ENCODE assay signal across 11 cellular contexts in genomic region chr11:83054904-83055380, GRCh38. TPM values are rescaled to one million over a fixed set of nuclear protein-coding genes. Genes with fewer than 3 reads are reported as not detected.
A peak's percentile ranks its signal among the peaks of the same experiment; 100 is the strongest.
DNase-seq lines count a peak whose midpoint lies in the region; ATAC-seq and TF ChIP-seq lines count a peak whose summit lies in the region.
"Had no signal": no experiment of that assay in that cellular context is flagged by ENCODE, and none has a peak within 500 bp of the region (broad histone marks: within the 10 kb centered on the region; RNA-seq: fewer than 3 reads in every experiment).

No MANE protein-coding gene starts in this region.

- no peak overlapping the region for H2BK5ac ChIP-seq in IMR-90 (ENCODE audit: low read depth, low read length, poor library complexity, severe bottlenecking)

- H3K4me1 Mint-ChIP-seq in activated B cell treated with CpG ODN at 0.5 μM for 24 hours: peaks cover 94% of the 10 kb centered on the region

- POLR2A ChIA-PET in IMR-90 (lab: Charles Lee; ENCODE audit: unreplicated experiment): no interaction called here
- POLR2A ChIA-PET in activated B cell treated with CpG ODN at 0.5 μM for 24 hours (lab: Charles Lee): interaction anchor here (0.7 to 5.5 kb wide), 8 partner anchors 7 to 154 kb away, joined by 3 to 42 read pairs (median 6); partner anchors contain the start of genes DDIAS and RAB30

- no peak overlapping the region for H2BK20ac ChIP-seq in IMR-90 (ENCODE audit: low read depth, low read length)

- H3K9me3 Mint-ChIP-seq in activated B cell treated with CpG ODN at 0.5 μM for 24 hours: peaks cover 7% of the 10 kb centered on the region
- H3K9me3 Mint-ChIP-seq: HFFc6 had no signal

- H4K20me1 ChIP-seq in BLaER1 treated with 17β-estradiol and CSF1 and Interleukin-3, amounts not matched to agents 10 nM and 100 nM: no peaks in the 10 kb centered on the region
- peaks cover 8% of the 10 kb centered on the region; the same call in 1 of the 2 replicates for H4K20me1 ChIP-seq in IMR-90 (ENCODE audit: insufficient read depth, low read length)

- H3K79me1 ChIP-seq in IMR-90 (ENCODE audit: low read depth in 1 of 2, low read length in 2 of 2): peaks cover 19 to 43% of the 10 kb centered on the region in 2 experiments; a peak in 3 of 4 replicates

- H3K4me1 ChIP-seq in BLaER1 treated with 17β-estradiol and CSF1 and Interleukin-3, amounts not matched to agents 10 nM and 100 nM: peaks cover 33 to 46% (median 38%) of the 10 kb centered on the region in 10 experiments
- H3K4me1 ChIP-seq in IMR-90 (ENCODE audit: control insufficient read depth, insufficient read depth, low read length) (peaks cover 13% of the 10 kb centered on the region), right atrium auricular region (peaks cover 0 to 57% of the 10 kb centered on the region in 2 donors)
- H3K4me1 ChIP-seq: prostate gland had no signal

- no peak for TF ChIP-seq CTCF in IMR-90 (conservative IDR thresholded peaks at IDR 0.05; ENCODE audit: low read depth, low read length)
- TF ChIP-seq CTCF in activated B cell treated with CpG ODN at 0.5 μM for 24 hours (IDR thresholded peaks at IDR 0.05): no peak
- TF ChIP-seq CTCF in right atrium auricular region (IDR thresholded peaks at IDR 0.05): no peak

- CTCF ChIA-PET in IMR-90 (lab: Yijun Ruan, JAX) (no interaction called here), activated B cell treated with CpG ODN at 0.5 μM for 24 hours (lab: Charles Lee) (no interaction called here)

- peak overlapping the region in 2 of 11 experiments; percentile 19 to 66; a peak in 4 of 22 replicates for H3K27ac ChIP-seq in BLaER1 treated with 17β-estradiol and CSF1 and Interleukin-3, amounts not matched to agents 10 nM and 100 nM
- H3K27ac ChIP-seq in IMR-90 (ENCODE audit: insufficient read depth, low read length) (no peak overlapping the region), right atrium auricular region (no peak overlapping the region)
- H3K27ac ChIP-seq: prostate gland had no signal

- dilution Hi-C loops in IMR-90 (cut with HindIII; ENCODE audit: low sequenced_read_pairs, unreplicated experiment): loop anchor here (25.0 kb wide), 1 partner anchor 107 kb away; the partner anchor contains the start of gene PCF11

- H3K4me2 ChIP-seq in BLaER1 treated with 17β-estradiol and CSF1 and Interleukin-3, amounts not matched to agents 10 nM and 100 nM: peak overlapping the region; percentile 70 to 89 (median 81)
- no peak overlapping the region for H3K4me2 ChIP-seq in IMR-90 (ENCODE audit: low read depth, low read length)

- H3K4me3 Mint-ChIP-seq in activated B cell treated with CpG ODN at 0.5 μM for 24 hours: peak overlapping the region; percentile 71
- H3K4me3 Mint-ChIP-seq: HFFc6 had no signal

- H3K9ac ChIP-seq in BLaER1 treated with 17β-estradiol and CSF1 and Interleukin-3, amounts not matched to agents 10 nM and 100 nM: no peak overlapping the region
- H3K9ac ChIP-seq in IMR-90 (ENCODE audit: low read depth, low read length): no peak overlapping the region

- no peak for TF ChIP-seq POLR2A in IMR-90 (IDR thresholded peaks at IDR 0.05; ENCODE audit: low read depth, low read length)

- no peaks in the 10 kb centered on the region for H3K27me3 Mint-ChIP-seq in activated B cell treated with CpG ODN at 0.5 μM for 24 hours

- H3K18ac ChIP-seq in IMR-90 (ENCODE audit: low read depth, low read length): no peak overlapping the region

- no peak overlapping the region for H4K8ac ChIP-seq in IMR-90 (ENCODE audit: low read depth in 2 of 2, low read length in 2 of 2)

- ATAC-seq in GM19463 (IDR thresholded peaks at IDR 0.05; ENCODE audit: unreplicated experiment) (peak; percentile 44), IMR-90 (ENCODE audit: low read depth) (no peak), activated B cell treated with CpG ODN at 0.5 μM for 24 hours (ENCODE audit: low read depth) (peak; percentile 29), GM18519 (IDR thresholded peaks at IDR 0.05; ENCODE audit: low FRiP score, unreplicated experiment) (no peak)
- ATAC-seq: Panc1 had no signal

- peak overlapping the region; percentile 66 for H3K27ac Mint-ChIP-seq in activated B cell treated with CpG ODN at 0.5 μM for 24 hours
- H3K27ac Mint-ChIP-seq: HFFc6 had no signal

- no peak for DNase-seq in IMR-90
- DNase-seq in activated B cell treated with CpG ODN at 0.5 μM for 24 hours: no peak
- DNase-seq in occipital lobe (lab: John Stamatoyannopoulos, UW): no peak
- DNase-seq in GF-D8 (lab: John Stamatoyannopoulos, UW): no peak
- no peak for DNase-seq in right atrium auricular region (ENCODE audit: low spot score)
- DNase-seq: HFFc6 had no signal

- in situ Hi-C loops in IMR-90 (cut with MboI; ENCODE audit: low sequenced_read_pairs): no loop called here

- no peak overlapping the region for H3K56ac ChIP-seq in IMR-90 (ENCODE audit: extremely low read depth, insufficient read depth, low read length)

- 0 out of 22 replicates have a peak, but pooled peaks cover 0 to 5% (median 0%) of the 10 kb centered on the region in 11 experiments for H3K36me3 ChIP-seq in BLaER1 treated with 17β-estradiol and CSF1 and Interleukin-3, amounts not matched to agents 10 nM and 100 nM
- H3K36me3 ChIP-seq in IMR-90 (ENCODE audit: control insufficient read depth, insufficient read depth, low read length) (no peaks in the 10 kb centered on the region), right atrium auricular region (no peaks in the 10 kb centered on the region)
- H3K36me3 ChIP-seq: prostate gland had no signal

- H2BK120ac ChIP-seq in IMR-90 (ENCODE audit: low read depth, low read length): no peak overlapping the region

- 100% methylated on average over 2 of the region's 3 CpGs; no CpG with 5 or more reads in 1 of the 2 experiments for WGBS in IMR-90 (ENCODE audit: extremely low coverage in 2 of 2, insufficient read length in 1 of 2), 2 experiments

- no peak overlapping the region for H4K5ac ChIP-seq in IMR-90 (ENCODE audit: low read depth, low read length)

- no peak overlapping the region for H2AK9ac ChIP-seq in IMR-90 (replicated peaks; ENCODE audit: low read depth, low read length, poor library complexity)

- no peak for TF ChIP-seq RAD21 in IMR-90 (IDR thresholded peaks at IDR 0.05; ENCODE audit: low read length)

- H3K9me1 ChIP-seq in IMR-90 (ENCODE audit: insufficient read depth, low read length): peaks cover 18% of the 10 kb centered on the region

- no peak overlapping the region for H3K4me3 ChIP-seq in BLaER1 treated with 17β-estradiol and CSF1 and Interleukin-3, amounts not matched to agents 10 nM and 100 nM
- H3K4me3 ChIP-seq in IMR-90 (ENCODE audit: insufficient read depth, low read depth, low read length) (no peak overlapping the region), right atrium auricular region (no peak overlapping the region)
- H3K4me3 ChIP-seq: prostate gland had no signal

- intact Hi-C loops in IMR-90 (cut with micrococcal nuclease) (loop anchor here (5.0 kb wide), 1 partner anchor 102 kb away; the partner anchor contains the start of gene PCF11), activated B cell treated with CpG ODN at 0.5 μM for 24 hours (cut with micrococcal nuclease) (loop anchor here (1.0 kb wide), 2 partner anchors 8 to 10 kb away; no protein-coding TSS in a partner anchor)

- no peaks in the 10 kb centered on the region for H3K27me3 ChIP-seq in BLaER1 treated with 17β-estradiol and CSF1 and Interleukin-3, amounts not matched to agents 10 nM and 100 nM
- H3K27me3 ChIP-seq in IMR-90 (ENCODE audit: control insufficient read depth, insufficient read depth, low read length): no peaks in the 10 kb centered on the region
- H3K27me3 ChIP-seq in right atrium auricular region: no peaks in the 10 kb centered on the region

- H2AK5ac ChIP-seq in IMR-90 (ENCODE audit: low read depth, low read length): no peak overlapping the region

- no peak overlapping the region for H2BK15ac ChIP-seq in IMR-90 (ENCODE audit: low read depth, low read length)

- H2AFZ ChIP-seq in IMR-90 (replicated peaks; ENCODE audit: low read length, poor library complexity): no peak overlapping the region

- no peak overlapping the region for H4K91ac ChIP-seq in IMR-90 (ENCODE audit: insufficient read depth, low read depth, low read length)

- peaks cover 70% of the 10 kb centered on the region for H3K36me3 Mint-ChIP-seq in activated B cell treated with CpG ODN at 0.5 μM for 24 hours (ENCODE audit: low read depth)

- H3K23ac ChIP-seq in IMR-90 (ENCODE audit: low read depth, low read length): no peak overlapping the region

- no TSS peak for BruUV-seq in IMR-90 (replicated peaks; lab: Mats Ljungman, UMichigan)

- 0 out of 2 replicates have a peak overlapping the region, but pooled peaks have one; percentile 49 for H3K14ac ChIP-seq in IMR-90 (replicated peaks; ENCODE audit: low read depth, low read length)

- H3K4ac ChIP-seq in IMR-90 (ENCODE audit: low read depth, low read length): peak overlapping the region; percentile 8; the same call in 1 of the 2 replicates

- H3K9me3 ChIP-seq in BLaER1 treated with 17β-estradiol and CSF1 and Interleukin-3, amounts not matched to agents 10 nM and 100 nM (replicated peaks in 1 of 11): peaks cover 4 to 14% (median 10%) of the 10 kb centered on the region in 11 experiments; a peak in 17 of 22 replicates
- no peaks in the 10 kb centered on the region for H3K9me3 ChIP-seq in IMR-90 (ENCODE audit: control insufficient read depth, insufficient read depth, low read length)
- H3K9me3 ChIP-seq in right atrium auricular region: no peaks in the 10 kb centered on the region
- H3K9me3 ChIP-seq: prostate gland had no signal

TF ChIP-seq in IMR-90, 13 proteins besides CTCF, POLR2A, EP300 and RAD21 (continues in another document):
- TF ChIP-seq BHLHE40 (IDR thresholded peaks at IDR 0.05; ENCODE audit: low read depth, low read length) (no peak), MAFK (IDR thresholded peaks at IDR 0.05; ENCODE audit: low read depth, low read length) (no peak), USF2 (IDR thresholded peaks at IDR 0.05; ENCODE audit: low read depth, low read length) (no peak), MXI1 (IDR thresholded peaks at IDR 0.05; ENCODE audit: borderline replicate concordance, low read depth, low read length) (no peak), RCOR1 (IDR thresholded peaks at IDR 0.05; ENCODE audit: insufficient replicate concordance, low read length) (no peak), CHD1 (IDR thresholded peaks at IDR 0.05; ENCODE audit: low read depth, low read length) (no peak)

RNA-seq across cellular contexts. Expression of gene RAB30, which starts 16.8 kb away (rescaled TPM):
- 14.4 and 25.6 TPM in 2 replicates for total RNA-seq in IMR-90 (2012; rRNA removed)
- 4.6 and 7.2 TPM in 2 replicates for polyA plus RNA-seq in IMR-90 (2012; rRNA removed)
- 1.9 and 2.1 TPM in 2 replicates for polyA plus RNA-seq in IMR-90 (2012; cell fraction: cytosol; rRNA removed)
- polyA plus RNA-seq in IMR-90 (2012; cell fraction: nucleus; rRNA removed; ENCODE audit: low replicate concordance): 2.1 and 7.3 TPM in 2 replicates
- total RNA-seq in activated B cell treated with CpG ODN at 0.5 μM for 24 hours: 160 and 173 TPM in 2 replicates
- 47.3 TPM for total RNA-seq in occipital lobe
- total RNA-seq in right atrium auricular region: 10 to 100 TPM; 12.1 to 19.0 TPM

Comparison
In these comparisons a context has a peak if more than half of its experiments do, and no peak if none do; other contexts are left out.
1. ATAC-seq: peak in GM19463 (single experiment) and activated B cell treated with CpG ODN at 0.5 μM for 24 hours (single experiment); none in IMR-90 (single experiment) and GM18519 (single experiment).